Comparison of ENCODE assay signal across 18 cellular contexts in genomic region chr17:74118504-74118903, GRCh38.
A peak's percentile ranks its signal among the peaks of the same experiment; 100 is the strongest.
DNase-seq lines count a peak whose midpoint lies in the region; ATAC-seq, FAIRE-seq and TF ChIP-seq lines count a peak whose summit lies in the region.
"Had no signal": no experiment of that assay in that cellular context is flagged by ENCODE, and none has a peak within 500 bp of the region (broad histone marks: within the 10 kb centered on the region; RNA-seq: fewer than 3 reads in every experiment).

No MANE protein-coding gene starts in this region.

- H3K4me1 ChIP-seq in cardiac muscle cell (ENCODE audit: low read depth), result no peaks in the 10 kb centered on the region
- H3K4me1 ChIP-seq in iPS-18a (ENCODE audit: control insufficient read depth, low read depth, low read length), result peaks cover 40% of the 10 kb centered on the region
- no peaks in the 10 kb centered on the region for H3K4me1 ChIP-seq in prostate gland (replicated peaks)
- H3K4me1 ChIP-seq: colonic mucosa, left ventricle myocardium inferior had no signal

- H3K36me3 ChIP-seq in cardiac muscle cell, result no peaks in the 10 kb centered on the region
- H3K36me3 ChIP-seq in iPS-18a (ENCODE audit: control insufficient read depth, low read depth, low read length), result no peaks in the 10 kb centered on the region
- no peaks in the 10 kb centered on the region for H3K36me3 ChIP-seq in prostate gland
- H3K36me3 ChIP-seq: colonic mucosa, left ventricle myocardium inferior, thyroid gland had no signal

- no peak for ATAC-seq in left ventricle myocardium superior
- no peak for ATAC-seq in HG03354 (IDR thresholded peaks at IDR 0.05; ENCODE audit: poor library complexity, severe bottlenecking, unreplicated experiment)
- ATAC-seq: activated T-cell treated with anti-CD3 and anti-CD28 coated beads, Interleukin-2, amount 50 U/mL, for 72 hours had no signal

- DNase-seq in cardiac muscle cell (ENCODE audit: low read depth in 1 of 2, low spot score in 1 of 2), result peak; percentile 3 to 67
- DNase-seq in left ventricle myocardium superior, result no peak
- DNase-seq in SK-N-DZ (ENCODE audit: low spot score), result peak; percentile 57
- no peak for DNase-seq in GM19239 (ENCODE audit: insufficient read length, low spot score)
- no peak for DNase-seq in nucleus accumbens (lab: John Stamatoyannopoulos, UW)
- no peak for DNase-seq in prostate gland (ENCODE audit: low spot score)
- DNase-seq: activated CD4-positive, alpha-beta memory T cell treated with anti-CD3 and anti-CD28 coated beads for 36 hours; activated T-cell treated with anti-CD3 and anti-CD28 coated beads, Interleukin-2, amount 50 U/mL, for 72 hours; colonic mucosa; GF-D8; left ventricle myocardium inferior; NCI-H2081 treated with DMSO at 0.1 percent for 48 hours; NCI-H774; stimulated activated CD4-positive, alpha-beta T cell treated with anti-CD3 and anti-CD28 coated beads, Interleukin-1b, Interleukin-23, amount 100 ng/mL, for 48 hours; thyroid gland had no signal

- FAIRE-seq in GM19239 (lab: Jason Lieb, UNC), result no peak
- FAIRE-seq: TTC549 had no signal

- intact Hi-C loops in left ventricle myocardium superior (cut with micrococcal nuclease), result no loop called here
- intact Hi-C loops in prostate gland (cut with DNase I), result no loop called here

- TF ChIP-seq CTCF in cardiac muscle cell (IDR thresholded peaks at IDR 0.05; ENCODE audit: low read depth, low read length) (peak; percentile 4), prostate gland (IDR thresholded peaks at IDR 0.05) (no peak)

- no peaks in the 10 kb centered on the region for H3K27me3 ChIP-seq in cardiac muscle cell
- no peaks in the 10 kb centered on the region for H3K27me3 ChIP-seq in iPS-18a (ENCODE audit: control insufficient read depth, insufficient read depth, low read length)
- H3K27me3 ChIP-seq in prostate gland (replicated peaks; ENCODE audit: insufficient read depth), result peaks cover 9% of the 10 kb centered on the region
- H3K27me3 ChIP-seq: colonic mucosa, thyroid gland had no signal

- peak overlapping the region; percentile 24 for H3K9ac ChIP-seq in iPS-18a (ENCODE audit: low read length)

- WGBS in prostate gland, result 81% methylated on average over 8 of the region's 8 CpGs

- no peak for TF ChIP-seq POLR2A in prostate gland (IDR thresholded peaks at IDR 0.05)

- H3K9me3 ChIP-seq in cardiac muscle cell (ENCODE audit: low read depth) (no peaks in the 10 kb centered on the region), iPS-18a (ENCODE audit: control insufficient read depth, low read depth, low read length) (no peaks in the 10 kb centered on the region), prostate gland (no peaks in the 10 kb centered on the region)
- H3K9me3 ChIP-seq: colonic mucosa, thyroid gland had no signal

- no peak overlapping the region for H3K27ac ChIP-seq in cardiac muscle cell
- H3K27ac ChIP-seq in iPS-18a (ENCODE audit: low read length), result peak overlapping the region; percentile 35
- no peak overlapping the region for H3K27ac ChIP-seq in prostate gland
- H3K27ac ChIP-seq: colonic mucosa, left ventricle myocardium inferior, thyroid gland had no signal

- no peak overlapping the region for H3K4me3 ChIP-seq in cardiac muscle cell
- peak overlapping the region; percentile 23 for H3K4me3 ChIP-seq in iPS-18a (ENCODE audit: low read length)
- H3K4me3 ChIP-seq in prostate gland, result no peak overlapping the region
- H3K4me3 ChIP-seq: colonic mucosa, left ventricle myocardium inferior, thyroid gland had no signal

Comparison
In these comparisons a context has a peak if more than half of its experiments do, and no peak if none do; other contexts are left out.
1. DNase-seq: peak in cardiac muscle cell (2 of 2) and SK-N-DZ (single experiment); none in left ventricle myocardium superior (single experiment), GM19239 (single experiment), nucleus accumbens (0 of 56) and prostate gland (single experiment).